11 cellular contexts compared by ENCODE assay signal in genomic region chr2:99430614-99431258, GRCh38. TPM values are rescaled to one million over a fixed set of nuclear protein-coding genes. Genes with fewer than 3 reads are reported as not detected.
DNase-seq lines count a peak whose midpoint lies in the region; ATAC-seq and TF ChIP-seq lines count a peak whose summit lies in the region.
"Had no signal": no experiment of that assay in that cellular context is flagged by ENCODE, and none has a peak within 500 bp of the region (broad histone marks: within the 10 kb centered on the region; RNA-seq: fewer than 3 reads in every experiment).

No MANE protein-coding gene starts in this region.

- peak overlapping the region; percentile 10 to 11 for H3K27ac ChIP-seq in tibial artery
- H3K27ac ChIP-seq in spleen, result no peak overlapping the region
- H3K27ac ChIP-seq: KMS-11, neutrophil, uterus had no signal

- TF ChIP-seq POLR2A in spleen (IDR thresholded peaks at IDR 0.05), result no peak

- H3K9me3 ChIP-seq in tibial artery (no peaks in the 10 kb centered on the region), spleen (no peaks in the 10 kb centered on the region)
- H3K9me3 ChIP-seq: neutrophil, uterus had no signal

- peaks cover 11% of the 10 kb centered on the region for H3K4me1 Mint-ChIP-seq in activated naive CD8-positive, alpha-beta T cell treated with anti-CD3 and anti-CD28 coated beads, Interleukin-2, amount 10 ng/mL, durations not matched to agents 7 days and 5 days
- peaks cover 2% of the 10 kb centered on the region for H3K4me1 Mint-ChIP-seq in activated naive CD8-positive, alpha-beta T cell treated with anti-CD3 and anti-CD28 coated beads, Interleukin-2, amount 50 U/mL, for 24 hours
- peaks cover 13% of the 10 kb centered on the region for H3K4me1 Mint-ChIP-seq in activated CD8-positive, alpha-beta T cell treated with anti-CD3 and anti-CD28 coated beads for 36 hours (ENCODE audit: low read depth)

- POLR2A ChIA-PET in activated naive CD8-positive, alpha-beta T cell treated with anti-CD3 and anti-CD28 coated beads, Interleukin-2, amount 10 ng/mL, durations not matched to agents 7 days and 5 days (lab: Charles Lee), result no interaction called here
- POLR2A ChIA-PET in activated CD8-positive, alpha-beta T cell treated with anti-CD3 and anti-CD28 coated beads for 36 hours (lab: Charles Lee), result interaction anchor here (0.7 kb wide), 1 partner anchor 1537 kb away, joined by 3 read pairs; no protein-coding TSS in a partner anchor

- intact Hi-C loops in activated CD8-positive, alpha-beta T cell treated with anti-CD3 and anti-CD28 coated beads for 36 hours (cut with micrococcal nuclease), result no loop called here
- intact Hi-C loops in tibial artery (cut with DNase I; ENCODE audit: low total_unique reads), result no loop called here
- intact Hi-C loops in spleen (cut with DNase I; ENCODE audit: low total_unique reads), result no loop called here

- H3K9me3 Mint-ChIP-seq in activated naive CD8-positive, alpha-beta T cell treated with anti-CD3 and anti-CD28 coated beads, Interleukin-2, amount 10 ng/mL, durations not matched to agents 7 days and 5 days, result no peaks in the 10 kb centered on the region
- no peaks in the 10 kb centered on the region for H3K9me3 Mint-ChIP-seq in activated naive CD8-positive, alpha-beta T cell treated with anti-CD3 and anti-CD28 coated beads, Interleukin-2, amount 50 U/mL, for 24 hours
- no peaks in the 10 kb centered on the region for H3K9me3 Mint-ChIP-seq in activated CD8-positive, alpha-beta T cell treated with anti-CD3 and anti-CD28 coated beads for 36 hours

- H3K4me1 ChIP-seq in tibial artery, result peaks cover 0 to 15% (median 6%) of the 10 kb centered on the region in 4 donors
- no peaks in the 10 kb centered on the region for H3K4me1 ChIP-seq in spleen
- H3K4me1 ChIP-seq: uterus had no signal

- H3K36me3 ChIP-seq in tibial artery (peaks cover 0 to 44% (median 29%) of the 10 kb centered on the region in 3 donors), spleen (peaks cover 3 to 84% (median 51%) of the 10 kb centered on the region in 6 donors)
- H3K36me3 ChIP-seq: uterus had no signal

- no peak for TF ChIP-seq CTCF in activated CD8-positive, alpha-beta T cell treated with anti-CD3 and anti-CD28 coated beads for 36 hours (IDR thresholded peaks at IDR 0.05)
- TF ChIP-seq CTCF in tibial artery (IDR thresholded peaks at IDR 0.05) (no peak), spleen (IDR thresholded peaks at IDR 0.05 in 8 of 11, conservative IDR thresholded peaks at IDR 0.05 in 3 of 11) (no peak)

- CTCF ChIA-PET in activated CD8-positive, alpha-beta T cell treated with anti-CD3 and anti-CD28 coated beads for 36 hours (lab: Charles Lee), result interaction anchor here (0.9 to 1.2 kb wide), 2 partner anchors 38 to 60 kb away, joined by 3 to 4 read pairs; partner anchors contain the start of gene REV1

- peak overlapping the region; percentile 1 for H3K27ac Mint-ChIP-seq in activated naive CD8-positive, alpha-beta T cell treated with anti-CD3 and anti-CD28 coated beads, Interleukin-2, amount 10 ng/mL, durations not matched to agents 7 days and 5 days
- no peak overlapping the region for H3K27ac Mint-ChIP-seq in activated naive CD8-positive, alpha-beta T cell treated with anti-CD3 and anti-CD28 coated beads, Interleukin-2, amount 50 U/mL, for 24 hours
- H3K27ac Mint-ChIP-seq in activated CD8-positive, alpha-beta T cell treated with anti-CD3 and anti-CD28 coated beads for 36 hours, result peak overlapping the region; percentile 74

- WGBS in spleen, 5 donors, result 67 to 77% (median 73%) methylated on average over 4 of the region's 4 CpGs

- H3K4me3 ChIP-seq in tibial artery, result no peak overlapping the region
- no peak overlapping the region for H3K4me3 ChIP-seq in spleen
- H3K4me3 ChIP-seq: uterus had no signal

- no peaks in the 10 kb centered on the region for H3K27me3 Mint-ChIP-seq in activated naive CD8-positive, alpha-beta T cell treated with anti-CD3 and anti-CD28 coated beads, Interleukin-2, amount 10 ng/mL, durations not matched to agents 7 days and 5 days
- H3K27me3 Mint-ChIP-seq in activated naive CD8-positive, alpha-beta T cell treated with anti-CD3 and anti-CD28 coated beads, Interleukin-2, amount 50 U/mL, for 24 hours, result no peaks in the 10 kb centered on the region
- H3K27me3 Mint-ChIP-seq in activated CD8-positive, alpha-beta T cell treated with anti-CD3 and anti-CD28 coated beads for 36 hours, result no peaks in the 10 kb centered on the region

- ATAC-seq in activated naive CD8-positive, alpha-beta T cell treated with anti-CD3 and anti-CD28 coated beads, Interleukin-2, amount 10 ng/mL, durations not matched to agents 7 days and 5 days (ENCODE audit: low read depth), result no peak
- ATAC-seq in activated naive CD8-positive, alpha-beta T cell treated with anti-CD3 and anti-CD28 coated beads, Interleukin-2, amount 50 U/mL, for 24 hours, result no peak
- ATAC-seq in activated CD8-positive, alpha-beta T cell treated with anti-CD3 and anti-CD28 coated beads for 36 hours, result no peak

- no peak for DNase-seq in activated naive CD8-positive, alpha-beta T cell treated with anti-CD3 and anti-CD28 coated beads, Interleukin-2, amount 10 ng/mL, durations not matched to agents 7 days and 5 days
- no peak for DNase-seq in activated naive CD8-positive, alpha-beta T cell treated with anti-CD3 and anti-CD28 coated beads, Interleukin-2, amount 50 U/mL, for 24 hours
- DNase-seq in activated CD8-positive, alpha-beta T cell treated with anti-CD3 and anti-CD28 coated beads for 36 hours, result no peak
- DNase-seq in hepatic stellate cell (ENCODE audit: low spot score) (peak; percentile 50), tibial artery (no peak), NK-92 (lab: John Stamatoyannopoulos, UW; ENCODE audit: unreplicated experiment) (no peak), CD1c-positive myeloid dendritic cell (ENCODE audit: extremely low spot score) (no peak), spleen (no peak)
- DNase-seq: uterus had no signal

- H3K27me3 ChIP-seq in tibial artery, result no peaks in the 10 kb centered on the region
- H3K27me3 ChIP-seq in spleen (replicated peaks in 1 of 7), result no peaks in the 10 kb centered on the region
- H3K27me3 ChIP-seq: neutrophil, uterus had no signal

- H3K4me3 Mint-ChIP-seq in activated naive CD8-positive, alpha-beta T cell treated with anti-CD3 and anti-CD28 coated beads, Interleukin-2, amount 10 ng/mL, durations not matched to agents 7 days and 5 days, result no peak overlapping the region
- no peak overlapping the region for H3K4me3 Mint-ChIP-seq in activated naive CD8-positive, alpha-beta T cell treated with anti-CD3 and anti-CD28 coated beads, Interleukin-2, amount 50 U/mL, for 24 hours
- no peak overlapping the region for H3K4me3 Mint-ChIP-seq in activated CD8-positive, alpha-beta T cell treated with anti-CD3 and anti-CD28 coated beads for 36 hours

- H3K36me3 Mint-ChIP-seq in activated naive CD8-positive, alpha-beta T cell treated with anti-CD3 and anti-CD28 coated beads, Interleukin-2, amount 10 ng/mL, durations not matched to agents 7 days and 5 days, result peaks cover 11% of the 10 kb centered on the region
- H3K36me3 Mint-ChIP-seq in activated naive CD8-positive, alpha-beta T cell treated with anti-CD3 and anti-CD28 coated beads, Interleukin-2, amount 50 U/mL, for 24 hours (ENCODE audit: low read depth), result peaks cover 22% of the 10 kb centered on the region
- H3K36me3 Mint-ChIP-seq in activated CD8-positive, alpha-beta T cell treated with anti-CD3 and anti-CD28 coated beads for 36 hours (ENCODE audit: low read depth), result peaks cover 30% of the 10 kb centered on the region

RNA-seq across cellular contexts. Expression of gene REV1, which starts 59.1 kb away (rescaled TPM):
- 10 to 100 TPM; 48.4 to 50.5 TPM for total RNA-seq in activated naive CD8-positive, alpha-beta T cell treated with anti-CD3 and anti-CD28 coated beads, Interleukin-2, amount 10 ng/mL, durations not matched to agents 7 days and 5 days
- 10 to 100 TPM; 29.2 to 31.1 TPM for total RNA-seq in activated CD8-positive, alpha-beta T cell treated with anti-CD3 and anti-CD28 coated beads for 36 hours
- 10 to 100 TPM; 39.5 to 75.1 (median 53.8) TPM for total RNA-seq in spleen
- 10 to 100 TPM; 12.0 to 18.1 (median 14.1) TPM for polyA plus RNA-seq in spleen

Comparison
In these comparisons a context has a peak if more than half of its experiments do, and no peak if none do; other contexts are left out.
1. H3K27ac ChIP-seq: peak in tibial artery (2 of 2); none in spleen (0 of 8).